Comparison of ENCODE assay signal across 9 cellular contexts in genomic region chr10:103192451-103193106, GRCh38. TPM values are rescaled to one million over a fixed set of nuclear protein-coding genes. Genes with fewer than 3 reads are reported as not detected.
DNase-seq lines count a peak whose midpoint lies in the region; ATAC-seq lines count a peak whose summit lies in the region.
"Had no signal": no experiment of that assay in that cellular context is flagged by ENCODE, and none has a peak within 500 bp of the region (broad histone marks: within the 10 kb centered on the region; RNA-seq: fewer than 3 reads in every experiment).

No MANE protein-coding gene starts in this region.

- DNase-seq in AG08396 (ENCODE audit: low spot score) (peak; percentile 71), NCI-H82 (lab: John Stamatoyannopoulos, UW) (peak; percentile 74), medulla oblongata (ENCODE audit: extremely low spot score) (peak; percentile 70)
- DNase-seq in activated CD4-positive, alpha-beta memory T cell treated with anti-CD3 and anti-CD28 coated beads, Interleukin-2, amount 10 ng/mL, durations not matched to agents 7 days and 5 days = peak; percentile 75
- peak; percentile 38 for DNase-seq in effector CD8-positive, alpha-beta T cell (lab: John Stamatoyannopoulos, UW)
- peak; percentile 26 to 48 (median 41) for DNase-seq in stimulated activated CD4-positive, alpha-beta T cell treated with anti-CD3 and anti-CD28 coated beads, TNF-alpha, amount 100 ng/mL, for 48 hours (ENCODE audit: low read depth in 3 of 3)

- H3K4me3 Mint-ChIP-seq in activated CD4-positive, alpha-beta memory T cell treated with anti-CD3 and anti-CD28 coated beads, Interleukin-2, amount 10 ng/mL, durations not matched to agents 7 days and 5 days = peak overlapping the region; percentile 99

- POLR2A ChIA-PET in activated CD4-positive, alpha-beta memory T cell treated with anti-CD3 and anti-CD28 coated beads, Interleukin-2, amount 10 ng/mL, durations not matched to agents 7 days and 5 days (lab: Charles Lee) = interaction anchor here (0.6 to 3.5 kb wide), 24 partner anchors 8 to 742 kb away, joined by 3 to 20 read pairs (median 4); partner anchors contain the start of genes ATP5MK, C10orf95, CNNM2 and PCGF6

- H3K36me3 Mint-ChIP-seq in activated CD4-positive, alpha-beta memory T cell treated with anti-CD3 and anti-CD28 coated beads, Interleukin-2, amount 10 ng/mL, durations not matched to agents 7 days and 5 days (ENCODE audit: low read depth) = peaks cover 28% of the 10 kb centered on the region

- CTCF ChIA-PET in activated CD4-positive, alpha-beta memory T cell treated with anti-CD3 and anti-CD28 coated beads, Interleukin-2, amount 10 ng/mL, durations not matched to agents 7 days and 5 days (lab: Charles Lee) = interaction anchor here (1.2 to 2.5 kb wide), 5 partner anchors 38 to 1023 kb away, joined by 4 to 10 read pairs (median 4); partner anchors contain the start of gene CNNM2

- ATAC-seq in GM18868 (IDR thresholded peaks at IDR 0.05; ENCODE audit: unreplicated experiment) (peak; percentile 45), HG03097 (IDR thresholded peaks at IDR 0.05; ENCODE audit: low FRiP score, unreplicated experiment) (peak; percentile 52)

- peaks cover 46% of the 10 kb centered on the region for H3K4me1 Mint-ChIP-seq in activated CD4-positive, alpha-beta memory T cell treated with anti-CD3 and anti-CD28 coated beads, Interleukin-2, amount 10 ng/mL, durations not matched to agents 7 days and 5 days

- no peaks in the 10 kb centered on the region for H3K9me3 Mint-ChIP-seq in activated CD4-positive, alpha-beta memory T cell treated with anti-CD3 and anti-CD28 coated beads, Interleukin-2, amount 10 ng/mL, durations not matched to agents 7 days and 5 days

- peak overlapping the region; percentile 97 for H3K27ac Mint-ChIP-seq in activated CD4-positive, alpha-beta memory T cell treated with anti-CD3 and anti-CD28 coated beads, Interleukin-2, amount 10 ng/mL, durations not matched to agents 7 days and 5 days

- no peaks in the 10 kb centered on the region for H3K27me3 Mint-ChIP-seq in activated CD4-positive, alpha-beta memory T cell treated with anti-CD3 and anti-CD28 coated beads, Interleukin-2, amount 10 ng/mL, durations not matched to agents 7 days and 5 days

RNA-seq across cellular contexts. Expression of gene NT5C2, which starts 0.5 kb away (rescaled TPM):
- total RNA-seq in activated CD4-positive, alpha-beta memory T cell treated with anti-CD3 and anti-CD28 coated beads, Interleukin-2, amount 10 ng/mL, durations not matched to agents 7 days and 5 days = 10 to 100 TPM; 71.8 to 74.0 TPM

RNA-seq across cellular contexts. Expression of gene RPEL1, which starts 53.1 kb away (rescaled TPM):
- total RNA-seq in activated CD4-positive, alpha-beta memory T cell treated with anti-CD3 and anti-CD28 coated beads, Interleukin-2, amount 10 ng/mL, durations not matched to agents 7 days and 5 days = under 1 TPM in 1 of 2 experiments, not detected in 1; 0.13 TPM
- total RNA-seq: T-helper 1 cell treated with Interleukin-12 subunit alpha and Interleukin-12 subunit beta and Interleukin-4 antibody, amounts not matched to agents 30 ng/mL and 1 ng/mL, for 36 hours had no signal

Comparison
In these comparisons a context has a peak if more than half of its experiments do, and no peak if none do; other contexts are left out.
1. Peak in every context shown above with its lines: DNase-seq and ATAC-seq.